11 cellular contexts compared by ENCODE assay signal in the genomic region with DNA sequence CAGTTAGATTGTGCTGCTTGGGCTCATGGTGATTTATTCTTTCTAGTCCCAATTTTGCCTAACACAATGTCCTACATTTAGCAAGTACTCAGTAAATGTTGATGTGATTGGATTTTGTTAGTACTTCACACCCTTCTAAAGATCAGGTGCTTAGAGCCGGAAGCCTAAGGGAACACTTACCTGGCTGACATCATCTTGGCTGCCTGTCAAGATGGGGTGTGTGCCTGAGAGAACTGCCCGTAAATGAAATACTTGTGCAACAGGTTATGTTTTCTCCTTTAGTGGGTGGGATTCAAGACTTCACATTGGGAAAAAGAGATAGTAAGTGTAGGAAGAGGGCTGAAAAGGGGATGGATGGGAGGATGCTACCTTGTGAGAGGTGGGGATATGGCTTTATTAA.
DNase-seq lines count a peak whose midpoint lies in the region; ATAC-seq, FAIRE-seq and TF ChIP-seq lines count a peak whose summit lies in the region.
"Had no signal": no experiment of that assay in that cellular context is flagged by ENCODE, and none has a peak within 500 bp of the region (broad histone marks: within the 10 kb centered on the region; RNA-seq: fewer than 3 reads in every experiment).

No MANE protein-coding gene starts in this region.

- H3K27ac Mint-ChIP-seq in activated CD4-positive, alpha-beta T cell treated with anti-CD3 and anti-CD28 coated beads, Interleukin-2, amount 10 ng/mL, durations not matched to agents 24 days and 14 days, result no peak overlapping the region
- H3K27ac Mint-ChIP-seq in activated naive CD8-positive, alpha-beta T cell treated with anti-CD3 and anti-CD28 coated beads for 36 hours, result no peak overlapping the region
- H3K27ac Mint-ChIP-seq: CD8-positive, alpha-beta T cell had no signal

- DNase-seq in DMS79 treated with DMSO at 0.1 percent for 48 hours (lab: John Stamatoyannopoulos, UW) (peak; percentile 94), NCI-H345 (lab: John Stamatoyannopoulos, UW) (peak; percentile 67), pancreas (peak; percentile 71 to 93 (median 90)), SKM-1 treated with dmso at 0.1 percent for 144 hours (lab: John Stamatoyannopoulos, UW; ENCODE audit: unreplicated experiment) (no peak)
- no peak for DNase-seq in activated CD4-positive, alpha-beta T cell treated with anti-CD3 and anti-CD28 coated beads, Interleukin-2, amount 10 ng/mL, durations not matched to agents 24 days and 14 days
- no peak for DNase-seq in activated naive CD8-positive, alpha-beta T cell treated with anti-CD3 and anti-CD28 coated beads for 36 hours
- DNase-seq: activated CD4-positive, CD25-positive, alpha-beta regulatory T cell treated with anti-CD3 and anti-CD28 coated beads, Interleukin-2, amount 50 U/mL, for 72 hours; activated naive CD4-positive, alpha-beta T cell treated with Interleukin-2 at 50 U/mL for 16 hours; CD8-positive, alpha-beta T cell had no signal

- H3K27me3 Mint-ChIP-seq in activated CD4-positive, alpha-beta T cell treated with anti-CD3 and anti-CD28 coated beads, Interleukin-2, amount 10 ng/mL, durations not matched to agents 24 days and 14 days, result peaks cover 2% of the 10 kb centered on the region
- no peaks in the 10 kb centered on the region for H3K27me3 Mint-ChIP-seq in activated naive CD8-positive, alpha-beta T cell treated with anti-CD3 and anti-CD28 coated beads for 36 hours

- H3K9me3 ChIP-seq in esophagus (ENCODE audit: control insufficient read depth in 2 of 2, insufficient read depth in 1 of 2, low read depth in 1 of 2, low read length in 1 of 2) (no peaks in the 10 kb centered on the region), pancreas (no peaks in the 10 kb centered on the region)

- intact Hi-C loops in pancreas (cut with DNase I), result no loop called here
- intact Hi-C loops in activated CD4-positive, alpha-beta T cell treated with anti-CD3 and anti-CD28 coated beads, Interleukin-2, amount 10 ng/mL, durations not matched to agents 24 days and 14 days (cut with micrococcal nuclease), result no loop called here

- H3K27ac ChIP-seq in esophagus (ENCODE audit: low read depth in 2 of 2, low read length in 1 of 2) (peak overlapping the region; percentile 87 to 88), pancreas (peak overlapping the region; percentile 38 to 92 (median 74))

- ATAC-seq in pancreas, result peak; percentile 91 to 94 (median 92)
- no peak for ATAC-seq in GM19351 (IDR thresholded peaks at IDR 0.05; ENCODE audit: unreplicated experiment)
- ATAC-seq: CD8-positive, alpha-beta T cell had no signal

- FAIRE-seq in pancreas (lab: Jason Lieb, UNC), result peak; percentile 41

- WGBS in esophagus, 2 donors, result 53% methylated on average over 2 of the region's 2 CpGs
- WGBS in pancreas, 2 donors, result 16 to 22% methylated on average over 2 of the region's 2 CpGs

- H3K27me3 ChIP-seq in esophagus (ENCODE audit: control insufficient read depth in 1 of 2, insufficient read depth in 2 of 2, low read length in 2 of 2) (no peaks in the 10 kb centered on the region), pancreas (no peaks in the 10 kb centered on the region)

- H3K4me1 Mint-ChIP-seq in activated CD4-positive, alpha-beta T cell treated with anti-CD3 and anti-CD28 coated beads, Interleukin-2, amount 10 ng/mL, durations not matched to agents 24 days and 14 days, result peaks cover 7% of the 10 kb centered on the region
- peaks cover 4% of the 10 kb centered on the region for H3K4me1 Mint-ChIP-seq in activated naive CD8-positive, alpha-beta T cell treated with anti-CD3 and anti-CD28 coated beads for 36 hours

- H3K4me1 ChIP-seq in esophagus (ENCODE audit: control insufficient read depth in 2 of 2, insufficient read depth in 2 of 2, low read length in 1 of 2) (peaks cover 4 to 7% of the 10 kb centered on the region in 2 donors), pancreas (peaks cover 32 to 52% (median 36%) of the 10 kb centered on the region in 3 donors)

- H3K36me3 ChIP-seq in esophagus (ENCODE audit: control insufficient read depth in 2 of 2, insufficient read depth in 2 of 2, low read length in 1 of 2), result no peaks in the 10 kb centered on the region
- H3K36me3 ChIP-seq in pancreas, result no peaks in the 10 kb centered on the region

- H3K9me3 Mint-ChIP-seq in activated CD4-positive, alpha-beta T cell treated with anti-CD3 and anti-CD28 coated beads, Interleukin-2, amount 10 ng/mL, durations not matched to agents 24 days and 14 days, result no peaks in the 10 kb centered on the region
- no peaks in the 10 kb centered on the region for H3K9me3 Mint-ChIP-seq in activated naive CD8-positive, alpha-beta T cell treated with anti-CD3 and anti-CD28 coated beads for 36 hours
- H3K9me3 Mint-ChIP-seq: CD8-positive, alpha-beta T cell had no signal

- H3K4me3 Mint-ChIP-seq in activated CD4-positive, alpha-beta T cell treated with anti-CD3 and anti-CD28 coated beads, Interleukin-2, amount 10 ng/mL, durations not matched to agents 24 days and 14 days, result no peak overlapping the region
- H3K4me3 Mint-ChIP-seq in activated naive CD8-positive, alpha-beta T cell treated with anti-CD3 and anti-CD28 coated beads for 36 hours, result no peak overlapping the region
- H3K4me3 Mint-ChIP-seq: CD8-positive, alpha-beta T cell had no signal

- H3K4me3 ChIP-seq in esophagus (ENCODE audit: low read depth in 1 of 2, low read length in 2 of 2), result no peak overlapping the region
- H3K4me3 ChIP-seq in pancreas, result no peak overlapping the region

- TF ChIP-seq CTCF in pancreas (IDR thresholded peaks at IDR 0.05), result no peak

- H3K36me3 Mint-ChIP-seq in activated CD4-positive, alpha-beta T cell treated with anti-CD3 and anti-CD28 coated beads, Interleukin-2, amount 10 ng/mL, durations not matched to agents 24 days and 14 days (ENCODE audit: low read depth), result no peaks in the 10 kb centered on the region
- no peaks in the 10 kb centered on the region for H3K36me3 Mint-ChIP-seq in activated naive CD8-positive, alpha-beta T cell treated with anti-CD3 and anti-CD28 coated beads for 36 hours
- H3K36me3 Mint-ChIP-seq: CD8-positive, alpha-beta T cell had no signal

Comparison
In these comparisons a context has a peak if more than half of its experiments do, and no peak if none do; other contexts are left out.
1. DNase-seq: peak in DMS79 treated with DMSO at 0.1 percent for 48 hours (single experiment), NCI-H345 (single experiment) and pancreas (6 of 6); none in SKM-1 treated with dmso at 0.1 percent for 144 hours (single experiment), activated CD4-positive, alpha-beta T cell treated with anti-CD3 and anti-CD28 coated beads, Interleukin-2, amount 10 ng/mL, durations not matched to agents 24 days and 14 days (single experiment) and activated naive CD8-positive, alpha-beta T cell treated with anti-CD3 and anti-CD28 coated beads for 36 hours (single experiment).